20 cellular contexts compared by ENCODE assay signal in genomic region chr1:160637065-160637464, GRCh38. TPM values are rescaled to one million over a fixed set of nuclear protein-coding genes. Genes with fewer than 3 reads are reported as not detected.
DNase-seq lines count a peak whose midpoint lies in the region; ATAC-seq and TF ChIP-seq lines count a peak whose summit lies in the region.
"Had no signal": no experiment of that assay in that cellular context is flagged by ENCODE, and none has a peak within 500 bp of the region (broad histone marks: within the 10 kb centered on the region; RNA-seq: fewer than 3 reads in every experiment).

No MANE protein-coding gene starts in this region.

- H3K4me3 Mint-ChIP-seq in CD4-positive, CD25-positive, alpha-beta regulatory T cell, result peak overlapping the region; percentile 80 to 100 (median 89)
- H3K4me3 Mint-ChIP-seq in Caco-2 (ENCODE audit: unreplicated experiment), result no peak overlapping the region
- H3K4me3 Mint-ChIP-seq in activated T-helper 1 cell treated with anti-CD3 and anti-CD28 coated beads, Interleukin-12 subunit alpha, Interleukin-12 subunit beta, Interleukin-2, Interleukin-4 antibody, amounts not matched to agents 30 ng/mL and 10 ng/mL and 1 ng/mL, durations not matched to agents 14 hours and 24 hours and 36 hours, result peak overlapping the region; percentile 66
- H3K4me3 Mint-ChIP-seq: brain had no signal

- peak overlapping the region; percentile 41 for H2BK15ac ChIP-seq in mesendoderm (replicated peaks; ENCODE audit: low read depth)

- peak overlapping the region; percentile 94 for H2BK5ac ChIP-seq in mesendoderm (ENCODE audit: low read length)

- H3K9me3 Mint-ChIP-seq in CD4-positive, CD25-positive, alpha-beta regulatory T cell, result no peaks in the 10 kb centered on the region
- no peaks in the 10 kb centered on the region for H3K9me3 Mint-ChIP-seq in Caco-2 (ENCODE audit: unreplicated experiment)
- no peaks in the 10 kb centered on the region for H3K9me3 Mint-ChIP-seq in activated T-helper 1 cell treated with anti-CD3 and anti-CD28 coated beads, Interleukin-12 subunit alpha, Interleukin-12 subunit beta, Interleukin-2, Interleukin-4 antibody, amounts not matched to agents 30 ng/mL and 10 ng/mL and 1 ng/mL, durations not matched to agents 14 hours and 24 hours and 36 hours
- H3K9me3 Mint-ChIP-seq: brain had no signal

- peaks cover 49% of the 10 kb centered on the region for H3K36me3 ChIP-seq in CD4-positive, CD25-positive, alpha-beta regulatory T cell (ENCODE audit: control insufficient read depth, insufficient read depth, low read length)
- H3K36me3 ChIP-seq in Caco-2 (ENCODE audit: control insufficient read depth, insufficient read depth, low read length) (no peaks in the 10 kb centered on the region), mesendoderm (ENCODE audit: control insufficient read depth, insufficient read depth, low read length) (no peaks in the 10 kb centered on the region)
- H3K36me3 ChIP-seq: thoracic aorta had no signal

- no peak overlapping the region for H3K4me2 ChIP-seq in mesendoderm (ENCODE audit: low read length)

- POLR2A ChIA-PET in Caco-2 (lab: Charles Lee), result no interaction called here

- H3K23ac ChIP-seq in mesendoderm (ENCODE audit: low read length), result no peak overlapping the region

- no peak for ATAC-seq in CD4-positive, CD25-positive, alpha-beta regulatory T cell (ENCODE audit: low read depth in 2 of 2)
- no peak for ATAC-seq in GM21515 (IDR thresholded peaks at IDR 0.05; ENCODE audit: unreplicated experiment)

- peak overlapping the region; percentile 97 for H3K18ac ChIP-seq in mesendoderm (ENCODE audit: low read length)

- peak overlapping the region; percentile 81 for H3K4me3 ChIP-seq in CD4-positive, CD25-positive, alpha-beta regulatory T cell (ENCODE audit: low read depth, low read length)
- H3K4me3 ChIP-seq in Caco-2 (ENCODE audit: low read depth, low read length) (no peak overlapping the region), mesendoderm (ENCODE audit: low read length) (no peak overlapping the region)
- H3K4me3 ChIP-seq: thoracic aorta had no signal

- no peak for TF ChIP-seq CTCF in Caco-2 (IDR thresholded peaks at IDR 0.05; ENCODE audit: insufficient read depth in 1 of 2, low read depth in 1 of 2, low read length in 1 of 2, severe bottlenecking in 1 of 2, unreplicated experiment in 1 of 2)

- intact Hi-C loops in Caco-2 (cut with micrococcal nuclease; ENCODE audit: unreplicated experiment), result loop anchor here (1.0 kb wide), 1 partner anchor 21 kb away; no protein-coding TSS in a partner anchor
- intact Hi-C loops in activated T-helper 1 cell treated with anti-CD3 and anti-CD28 coated beads, Interleukin-12 subunit alpha, Interleukin-12 subunit beta, Interleukin-2, Interleukin-4 antibody, amounts not matched to agents 30 ng/mL and 10 ng/mL and 1 ng/mL, durations not matched to agents 14 hours and 24 hours and 36 hours (cut with micrococcal nuclease), result no loop called here

- H3K56ac ChIP-seq in mesendoderm (ENCODE audit: low read length), result peak overlapping the region; percentile 80

- no CpG with 5 or more reads among the region's 8 CpGs for WGBS in mesendoderm (ENCODE audit: extremely low coverage, insufficient coverage, low lambda C conversion rate)

- no peaks in the 10 kb centered on the region for H3K27me3 Mint-ChIP-seq in CD4-positive, CD25-positive, alpha-beta regulatory T cell
- no peaks in the 10 kb centered on the region for H3K27me3 Mint-ChIP-seq in Caco-2 (ENCODE audit: insufficient read depth, unreplicated experiment)
- no peaks in the 10 kb centered on the region for H3K27me3 Mint-ChIP-seq in activated T-helper 1 cell treated with anti-CD3 and anti-CD28 coated beads, Interleukin-12 subunit alpha, Interleukin-12 subunit beta, Interleukin-2, Interleukin-4 antibody, amounts not matched to agents 30 ng/mL and 10 ng/mL and 1 ng/mL, durations not matched to agents 14 hours and 24 hours and 36 hours (ENCODE audit: insufficient read depth)

- H3K27me3 ChIP-seq in CD4-positive, CD25-positive, alpha-beta regulatory T cell (ENCODE audit: control insufficient read depth, insufficient read depth, low read length), result no peaks in the 10 kb centered on the region
- H3K27me3 ChIP-seq in Caco-2 (replicated peaks; ENCODE audit: control insufficient read depth, insufficient read depth, low read length) (no peaks in the 10 kb centered on the region), mesendoderm (ENCODE audit: insufficient read depth, low read length, poor library complexity) (no peaks in the 10 kb centered on the region)

- H3K79me2 ChIP-seq in mesendoderm (ENCODE audit: control insufficient read depth, insufficient read depth, low read length), result no peaks in the 10 kb centered on the region

- peaks cover 50% of the 10 kb centered on the region for H3K36me3 Mint-ChIP-seq in CD4-positive, CD25-positive, alpha-beta regulatory T cell
- no peaks in the 10 kb centered on the region for H3K36me3 Mint-ChIP-seq in Caco-2 (ENCODE audit: insufficient read depth, unreplicated experiment)
- peaks cover 83% of the 10 kb centered on the region for H3K36me3 Mint-ChIP-seq in activated T-helper 1 cell treated with anti-CD3 and anti-CD28 coated beads, Interleukin-12 subunit alpha, Interleukin-12 subunit beta, Interleukin-2, Interleukin-4 antibody, amounts not matched to agents 30 ng/mL and 10 ng/mL and 1 ng/mL, durations not matched to agents 14 hours and 24 hours and 36 hours (ENCODE audit: low read depth)
- H3K36me3 Mint-ChIP-seq: brain had no signal

- BruUV-seq in Caco-2 (replicated peaks; lab: Mats Ljungman, UMichigan), result no TSS peak

- H2BK120ac ChIP-seq in mesendoderm (ENCODE audit: low read depth, low read length), result peak overlapping the region; percentile 99

- peak overlapping the region; percentile 41 for H3K9ac ChIP-seq in mesendoderm (ENCODE audit: low read length)

- peak overlapping the region; percentile 86 for H3K27ac ChIP-seq in CD4-positive, CD25-positive, alpha-beta regulatory T cell (ENCODE audit: insufficient read depth, low read length, poor library complexity, severe bottlenecking)
- H3K27ac ChIP-seq in mesendoderm (ENCODE audit: low read depth, low read length), result peak overlapping the region; percentile 86
- H3K27ac ChIP-seq: thoracic aorta had no signal

- H3K79me1 ChIP-seq in mesendoderm (ENCODE audit: low read length), result no peaks in the 10 kb centered on the region

- H3K4me1 ChIP-seq in CD4-positive, CD25-positive, alpha-beta regulatory T cell (ENCODE audit: control insufficient read depth, insufficient read depth, low read length, poor library complexity, severe bottlenecking), result peaks cover 98% of the 10 kb centered on the region
- peaks cover 46% of the 10 kb centered on the region for H3K4me1 ChIP-seq in Caco-2
- peaks cover 23% of the 10 kb centered on the region for H3K4me1 ChIP-seq in mesendoderm (ENCODE audit: control insufficient read depth, low read depth, low read length)

- peak overlapping the region; percentile 59 for H4K5ac ChIP-seq in mesendoderm (ENCODE audit: low read length)

- CTCF ChIA-PET in Caco-2 (lab: Charles Lee), result no interaction called here

- no peak for DNase-seq in CD4-positive, CD25-positive, alpha-beta regulatory T cell
- DNase-seq in Caco-2 (no peak), mesendoderm (peak; percentile 39), COLO829 (ENCODE audit: low spot score) (no peak), SW480 (ENCODE audit: low spot score) (no peak)
- DNase-seq in activated T-helper 1 cell treated with anti-CD3 and anti-CD28 coated beads, Interleukin-12 subunit alpha, Interleukin-12 subunit beta, Interleukin-2, Interleukin-4 antibody, amounts not matched to agents 30 ng/mL and 10 ng/mL and 1 ng/mL, durations not matched to agents 14 hours and 24 hours and 36 hours (ENCODE audit: low spot score), result no peak
- DNase-seq: activated CD4-positive, alpha-beta T cell treated with anti-CD3 and anti-CD28 coated beads for 48 hours; activated effector memory CD4-positive, alpha-beta T cell treated with anti-CD3 and anti-CD28 coated beads, Interleukin-2, amount 50 U/mL, for 16 hours; dermis blood vessel endothelial cell; DMS53; H7; Karpas-422; NCI-H1105; NCI-H526 treated with DMSO at 0.1 percent for 48 hours; posterior cingulate gyrus; SIG-M5; stimulated activated CD4-positive, alpha-beta T cell treated with anti-CD3 and anti-CD28 coated beads, Interleukin-4, amount 100 ng/mL, for 24 hours had no signal

- H3K9me3 ChIP-seq in CD4-positive, CD25-positive, alpha-beta regulatory T cell (ENCODE audit: control insufficient read depth in 2 of 2, low read length in 2 of 2), result no peaks in the 10 kb centered on the region
- H3K9me3 ChIP-seq in Caco-2, result no peaks in the 10 kb centered on the region
- H3K9me3 ChIP-seq: thoracic aorta had no signal

- peak overlapping the region; percentile 100 for H3K4ac ChIP-seq in mesendoderm (ENCODE audit: low read depth, low read length)

- no peak overlapping the region for H4K8ac ChIP-seq in mesendoderm (ENCODE audit: low read depth, low read length)

- peak overlapping the region in 2 of 3 donors; percentile 94 to 97 for H3K27ac Mint-ChIP-seq in CD4-positive, CD25-positive, alpha-beta regulatory T cell
- peak overlapping the region; percentile 64 for H3K27ac Mint-ChIP-seq in Caco-2 (ENCODE audit: unreplicated experiment)
- H3K27ac Mint-ChIP-seq in activated T-helper 1 cell treated with anti-CD3 and anti-CD28 coated beads, Interleukin-12 subunit alpha, Interleukin-12 subunit beta, Interleukin-2, Interleukin-4 antibody, amounts not matched to agents 30 ng/mL and 10 ng/mL and 1 ng/mL, durations not matched to agents 14 hours and 24 hours and 36 hours, result peak overlapping the region; percentile 97
- H3K27ac Mint-ChIP-seq: brain had no signal

- peak overlapping the region; percentile 87 for H2AK5ac ChIP-seq in mesendoderm (ENCODE audit: low read length)

- H3K4me1 Mint-ChIP-seq in CD4-positive, CD25-positive, alpha-beta regulatory T cell, result peaks cover 41 to 93% (median 76%) of the 10 kb centered on the region in 4 donors
- H3K4me1 Mint-ChIP-seq in Caco-2 (ENCODE audit: low read depth, unreplicated experiment), result peaks cover 38% of the 10 kb centered on the region
- peaks cover 91% of the 10 kb centered on the region for H3K4me1 Mint-ChIP-seq in activated T-helper 1 cell treated with anti-CD3 and anti-CD28 coated beads, Interleukin-12 subunit alpha, Interleukin-12 subunit beta, Interleukin-2, Interleukin-4 antibody, amounts not matched to agents 30 ng/mL and 10 ng/mL and 1 ng/mL, durations not matched to agents 14 hours and 24 hours and 36 hours (ENCODE audit: low read depth)
- H3K4me1 Mint-ChIP-seq: brain had no signal

RNA-seq across cellular contexts. Expression of gene SLAMF1, which starts 9.8 kb away (rescaled TPM):
- 70.3 TPM for total RNA-seq in CD4-positive, CD25-positive, alpha-beta regulatory T cell
- polyA plus RNA-seq in CD4-positive, CD25-positive, alpha-beta regulatory T cell, result 10 to 100 TPM; 33.5 to 45.4 (median 39.5) TPM
- total RNA-seq in Caco-2 (2022), result not detected in 2 replicates
- total RNA-seq in activated T-helper 1 cell treated with anti-CD3 and anti-CD28 coated beads, Interleukin-12 subunit alpha, Interleukin-12 subunit beta, Interleukin-2, Interleukin-4 antibody, amounts not matched to agents 30 ng/mL and 10 ng/mL and 1 ng/mL, durations not matched to agents 14 hours and 24 hours and 36 hours, result 118 TPM in 2 replicates
- polyA plus RNA-seq in mesendoderm (2013, experiment 1 of 2), result 0.10 TPM
- 0.11 TPM for polyA plus RNA-seq in mesendoderm (2013, experiment 2 of 2)
- total RNA-seq: dermis blood vessel endothelial cell, H7 had no signal

RNA-seq across cellular contexts. Expression of gene CD84, which starts 57.8 kb away (rescaled TPM):
- 135 TPM for total RNA-seq in CD4-positive, CD25-positive, alpha-beta regulatory T cell
- 10 to 100 TPM; 20.7 to 36.4 (median 27.1) TPM for polyA plus RNA-seq in CD4-positive, CD25-positive, alpha-beta regulatory T cell
- total RNA-seq in Caco-2 (2022), result not detected in 2 replicates
- total RNA-seq in activated T-helper 1 cell treated with anti-CD3 and anti-CD28 coated beads, Interleukin-12 subunit alpha, Interleukin-12 subunit beta, Interleukin-2, Interleukin-4 antibody, amounts not matched to agents 30 ng/mL and 10 ng/mL and 1 ng/mL, durations not matched to agents 14 hours and 24 hours and 36 hours, result 16.3 and 17.2 TPM in 2 replicates
- polyA plus RNA-seq in mesendoderm (2013, experiment 1 of 2), result not detected
- not detected for polyA plus RNA-seq in mesendoderm (2013, experiment 2 of 2)
- total RNA-seq: dermis blood vessel endothelial cell, H7 had no signal

Comparison
In these comparisons a context has a peak if more than half of its experiments do, and no peak if none do; other contexts are left out.
1. RNA of gene SLAMF1, which starts 9.8 kb away (total RNA-seq): 118 TPM in activated T-helper 1 cell treated with anti-CD3 and anti-CD28 coated beads, Interleukin-12 subunit alpha, Interleukin-12 subunit beta, Interleukin-2, Interleukin-4 antibody, amounts not matched to agents 30 ng/mL and 10 ng/mL and 1 ng/mL, durations not matched to agents 14 hours and 24 hours and 36 hours and 70.3 TPM in CD4-positive, CD25-positive, alpha-beta regulatory T cell (single experiment); not detected in Caco-2; every median in the first group is over 10 times any median in the second.
2. RNA of gene CD84, which starts 57.8 kb away (total RNA-seq): 135 TPM in CD4-positive, CD25-positive, alpha-beta regulatory T cell (single experiment) and 16.3 to 17.2 TPM in activated T-helper 1 cell treated with anti-CD3 and anti-CD28 coated beads, Interleukin-12 subunit alpha, Interleukin-12 subunit beta, Interleukin-2, Interleukin-4 antibody, amounts not matched to agents 30 ng/mL and 10 ng/mL and 1 ng/mL, durations not matched to agents 14 hours and 24 hours and 36 hours; not detected in Caco-2; every median in the first group is over 10 times any median in the second.
3. Peak in every context shown above with its lines, with median percentiles within 50 percentile points of each other: H3K27ac Mint-ChIP-seq.